In the genomic region with DNA sequence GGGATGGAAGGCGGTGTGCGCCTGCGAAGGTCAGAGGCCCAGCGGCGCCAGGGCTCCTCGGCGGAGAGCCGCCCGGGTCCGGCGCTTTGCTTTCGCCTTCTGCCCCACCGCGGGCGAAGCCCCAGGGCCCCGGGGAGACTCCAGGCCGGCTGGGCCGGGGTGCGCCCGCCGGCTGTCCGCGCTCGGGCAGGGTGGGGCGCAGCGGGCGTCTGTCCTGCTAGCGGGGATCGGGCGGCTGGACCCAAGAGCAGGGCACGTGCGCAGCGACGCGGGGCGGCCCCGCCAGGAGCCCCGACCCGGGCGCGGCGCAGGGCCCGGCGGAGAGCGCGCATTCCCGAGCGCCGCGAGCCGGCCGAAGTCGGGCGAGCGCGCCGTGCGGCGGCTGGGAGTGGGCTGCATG, we compare ENCODE assay signal across 9 cellular contexts. TPM values are rescaled to one million over a fixed set of nuclear protein-coding genes. Genes with fewer than 3 reads are reported as not detected.
DNase-seq lines count a peak whose midpoint lies in the region; ATAC-seq and TF ChIP-seq lines count a peak whose summit lies in the region.
"Had no signal": no experiment of that assay in that cellular context is flagged by ENCODE, and none has a peak within 500 bp of the region (broad histone marks: within the 10 kb centered on the region; RNA-seq: fewer than 3 reads in every experiment).

No MANE protein-coding gene starts in this region.

- peaks cover 71% of the 10 kb centered on the region for H3K79me2 ChIP-seq in PC-3 (ENCODE audit: low read length)

- H3K9ac ChIP-seq in PC-3 (ENCODE audit: low read length): peak overlapping the region; percentile 100

- H3F3A ChIP-seq in PC-3 (ENCODE audit: low read length, unreplicated experiment): peaks cover 22% of the 10 kb centered on the region

- peaks cover 70% of the 10 kb centered on the region for H3K27me3 Mint-ChIP-seq in T-helper 2 cell treated with Interferon-gamma antibody and Interleukin-4, amounts not matched to agents 5 μg/mL and 100 μg/mL, for 36 hours (ENCODE audit: low read depth)

- TF ChIP-seq CTCF in PC-3 (conservative IDR thresholded peaks at IDR 0.05; ENCODE audit: low read depth, low read length) (no peak), gastroesophageal sphincter (IDR thresholded peaks at IDR 0.05) (no peak)

- H3K27ac Mint-ChIP-seq in T-helper 2 cell treated with Interferon-gamma antibody and Interleukin-4, amounts not matched to agents 5 μg/mL and 100 μg/mL, for 36 hours: no peak overlapping the region

- H2AFZ ChIP-seq in PC-3 (ENCODE audit: low read length): no peak overlapping the region

- H3K4me3 ChIP-seq in PC-3 (ENCODE audit: low read length) (peak overlapping the region; percentile 77), gastroesophageal sphincter (peak overlapping the region; percentile 24 to 61), skeletal muscle cell (ENCODE audit: low read depth, low read length) (peak overlapping the region; percentile 51)

- intact Hi-C loops in PC-3 (cut with micrococcal nuclease): no loop called here

- H3K9me2 ChIP-seq in PC-3 (replicated peaks; ENCODE audit: low read length): no peaks in the 10 kb centered on the region

- no CpG with 5 or more reads among the region's 59 CpGs for WGBS in gastroesophageal sphincter (ENCODE audit: low coverage in 1 of 2), 2 donors

- H3K4me3 Mint-ChIP-seq in T-helper 2 cell treated with Interferon-gamma antibody and Interleukin-4, amounts not matched to agents 5 μg/mL and 100 μg/mL, for 36 hours: no peak overlapping the region

- BruUV-seq in PC-3 (replicated peaks; lab: Mats Ljungman, UMichigan): no TSS peak

- peak overlapping the region; percentile 83 for H3K27ac ChIP-seq in PC-3 (ENCODE audit: low read length)
- H3K27ac ChIP-seq in gastroesophageal sphincter: peak overlapping the region in 3 of 4 donors; percentile 54 to 81 (median 73)
- H3K27ac ChIP-seq: thyroid gland had no signal

- no peak for TF ChIP-seq POLR2A in gastroesophageal sphincter (IDR thresholded peaks at IDR 0.05)

- H3K27me3 ChIP-seq in PC-3 (ENCODE audit: low read length) (no peaks in the 10 kb centered on the region), gastroesophageal sphincter (peaks cover 80% of the 10 kb centered on the region)

- TF ChIP-seq EP300 in gastroesophageal sphincter (IDR thresholded peaks at IDR 0.05): no peak

- peaks cover 40% of the 10 kb centered on the region for H4K20me1 ChIP-seq in PC-3 (ENCODE audit: low read length)

- no peaks in the 10 kb centered on the region for H3K4me1 Mint-ChIP-seq in T-helper 2 cell treated with Interferon-gamma antibody and Interleukin-4, amounts not matched to agents 5 μg/mL and 100 μg/mL, for 36 hours (ENCODE audit: low read depth)

- H3K9me3 ChIP-seq in PC-3 (ENCODE audit: low read length) (no peaks in the 10 kb centered on the region), gastroesophageal sphincter (no peaks in the 10 kb centered on the region)
- H3K9me3 ChIP-seq: thyroid gland had no signal

- H3K9me3 Mint-ChIP-seq in T-helper 2 cell treated with Interferon-gamma antibody and Interleukin-4, amounts not matched to agents 5 μg/mL and 100 μg/mL, for 36 hours: no peaks in the 10 kb centered on the region

- H3K36me3 ChIP-seq in PC-3 (ENCODE audit: low read depth, low read length) (peaks cover 40% of the 10 kb centered on the region), gastroesophageal sphincter (no peaks in the 10 kb centered on the region)
- H3K36me3 ChIP-seq: thyroid gland had no signal

- ATAC-seq in GM18909 (IDR thresholded peaks at IDR 0.05; ENCODE audit: poor library complexity, unreplicated experiment) (peak; percentile 41), PC-3 (peak; percentile 9), gastroesophageal sphincter (peak; percentile 23)

- H3K36me3 Mint-ChIP-seq in T-helper 2 cell treated with Interferon-gamma antibody and Interleukin-4, amounts not matched to agents 5 μg/mL and 100 μg/mL, for 36 hours (ENCODE audit: low read depth): no peaks in the 10 kb centered on the region

- H3K4me1 ChIP-seq in PC-3 (ENCODE audit: insufficient read depth, low read length): peaks cover 27% of the 10 kb centered on the region
- H3K4me1 ChIP-seq in gastroesophageal sphincter: peaks cover 0 to 22% (median 0%) of the 10 kb centered on the region in 3 donors

- DNase-seq in PC-3: no peak
- DNase-seq in skeletal muscle cell (ENCODE audit: low read depth): no peak
- no peak for DNase-seq in cerebellar nuclear complex (lab: John Stamatoyannopoulos, UW)
- DNase-seq in T-helper 2 cell treated with Interferon-gamma antibody and Interleukin-4, amounts not matched to agents 5 μg/mL and 100 μg/mL, for 36 hours (ENCODE audit: low spot score): no peak
- no peak for DNase-seq in AG08396 (ENCODE audit: low spot score)
- no peak for DNase-seq in NCI-H1105 treated with DMSO at 0.1 percent for 48 hours (lab: John Stamatoyannopoulos, UW)

- POLR2A ChIA-PET in PC-3 (lab: Charles Lee; ENCODE audit: unreplicated experiment): interaction anchor here (0.5 to 1.7 kb wide), 3 partner anchors 25 to 157 kb away, joined by 9 to 18 read pairs (median 11); no protein-coding TSS in a partner anchor

- CTCF ChIA-PET in PC-3 (lab: Charles Lee): no interaction called here

- peak overlapping the region; percentile 93 for H3K4me2 ChIP-seq in PC-3 (ENCODE audit: low read length)

RNA-seq across cellular contexts. Expression of a gene that starts 0.6 kb away (rescaled TPM):
- total RNA-seq in PC-3 (2014; rRNA removed) (5,398 and 6,043 TPM in 2 replicates), gastroesophageal sphincter (100 to 1,000 TPM in 1 of 4 donors, 10 to 100 TPM in 3; 23.0 to 148 (median 93.4) TPM)

RNA-seq across cellular contexts. Expression of a gene that starts 40.1 kb away (rescaled TPM):
- total RNA-seq in PC-3 (2014; rRNA removed) (7.0 and 11.4 TPM in 2 replicates), gastroesophageal sphincter (10 to 100 TPM; 12.1 to 23.8 (median 15.2) TPM)

Comparison
In these comparisons a context has a peak if more than half of its experiments do, and no peak if none do; other contexts are left out.
1. RNA of a gene that starts 0.6 kb away (total RNA-seq): 5,398 to 6,043 TPM in PC-3; 23.0 to 148 TPM in gastroesophageal sphincter; every median in the first group is over 10 times any median in the second.
2. Peak in every context shown above with its lines, with median percentiles within 50 percentile points of each other: ATAC-seq and H3K4me3 ChIP-seq.